Comparison of ENCODE assay signal across 12 cellular contexts in genomic region chr12:2179953-2180736, GRCh38.
DNase-seq lines count a peak whose midpoint lies in the region; ATAC-seq and TF ChIP-seq lines count a peak whose summit lies in the region.
"Had no signal": no experiment of that assay in that cellular context is flagged by ENCODE, and none has a peak within 500 bp of the region (broad histone marks: within the 10 kb centered on the region; RNA-seq: fewer than 3 reads in every experiment).

No MANE protein-coding gene starts in this region.

- DNase-seq in AG04450 (ENCODE audit: low read depth, low spot score) = peak; percentile 85
- no peak for DNase-seq in RWPE2 (ENCODE audit: low spot score)
- DNase-seq in fibroblast of pulmonary artery (ENCODE audit: low read depth) = peak; percentile 92
- DNase-seq in omental fat pad (ENCODE audit: low spot score) = no peak
- DNase-seq in NCI-H2171 (lab: John Stamatoyannopoulos, UW) = no peak
- DNase-seq in activated T-cell treated with anti-CD3 and anti-CD28 coated beads, Interleukin-2, amount 50 U/mL, for 48 hours = no peak
- DNase-seq: activated CD4-positive, alpha-beta T cell treated with anti-CD3 and anti-CD28 coated beads for 1 hour; CD8-positive, alpha-beta memory T cell; erythroblast; NCI-H1694 treated with DMSO at 0.1 percent for 48 hours had no signal

- H3K4me3 ChIP-seq in AG04450 (ENCODE audit: low read depth, low read length) (no peak overlapping the region), RWPE2 (ENCODE audit: severe bottlenecking) (no peak overlapping the region), fibroblast of pulmonary artery (replicated peaks; ENCODE audit: low read depth, low read length) (no peak overlapping the region)

- H3K9me3 ChIP-seq in AG04450 (ENCODE audit: control insufficient read depth, insufficient read depth, low read length) (no peaks in the 10 kb centered on the region), RWPE2 (ENCODE audit: severe bottlenecking) (no peaks in the 10 kb centered on the region)

- ATAC-seq in RWPE2 (ENCODE audit: low read depth) = peak; percentile 89
- peak; percentile 81 for ATAC-seq in omental fat pad (ENCODE audit: low FRiP score)
- ATAC-seq in GM18907 (IDR thresholded peaks at IDR 0.05; ENCODE audit: unreplicated experiment) = no peak
- ATAC-seq in HG02571 (IDR thresholded peaks at IDR 0.05; ENCODE audit: unreplicated experiment) = no peak

- no peaks in the 10 kb centered on the region for H3K36me3 ChIP-seq in RWPE2 (ENCODE audit: low read depth)

- CTCF ChIA-PET in AG04450 (lab: Charles Lee) = no interaction called here

- POLR2A ChIA-PET in AG04450 (lab: Yijun Ruan, JAX) = no interaction called here

- peaks cover 9% of the 10 kb centered on the region for H3K4me1 ChIP-seq in RWPE2 (ENCODE audit: insufficient read depth, poor library complexity, severe bottlenecking)

- peak overlapping the region; percentile 88 for H3K27ac ChIP-seq in AG04450 (ENCODE audit: low read depth, low read length)
- H3K27ac ChIP-seq in RWPE2 (ENCODE audit: poor library complexity, severe bottlenecking) = no peak overlapping the region

- H3K27me3 ChIP-seq in AG04450 (ENCODE audit: control insufficient read depth, insufficient read depth, low read length) (no peaks in the 10 kb centered on the region), RWPE2 (ENCODE audit: insufficient read depth, poor library complexity, severe bottlenecking) (peaks cover 25% of the 10 kb centered on the region)

- TF ChIP-seq CTCF in AG04450 (IDR thresholded peaks at IDR 0.05; ENCODE audit: low read depth, low read length) = no peak
- TF ChIP-seq CTCF in RWPE2 (IDR thresholded peaks at IDR 0.05; ENCODE audit: poor library complexity, severe bottlenecking) = no peak
- TF ChIP-seq CTCF in fibroblast of pulmonary artery (IDR thresholded peaks at IDR 0.05; ENCODE audit: low read length, missing control alignments) = no peak
- no peak for TF ChIP-seq CTCF in omental fat pad (IDR thresholded peaks at IDR 0.05)

Comparison
In these comparisons a context has a peak if more than half of its experiments do, and no peak if none do; other contexts are left out.
1. DNase-seq: peak in AG04450 (single experiment) and fibroblast of pulmonary artery (single experiment); none in RWPE2 (single experiment), omental fat pad (single experiment), NCI-H2171 (single experiment) and activated T-cell treated with anti-CD3 and anti-CD28 coated beads, Interleukin-2, amount 50 U/mL, for 48 hours (0 of 2).
2. ATAC-seq: peak in RWPE2 (single experiment) and omental fat pad (single experiment); none in GM18907 (single experiment) and HG02571 (single experiment).